In genomic region chr1:51515312-51515960, GRCh38 we compare ENCODE assay signal across 11 cellular contexts. TPM values are rescaled to one million over a fixed set of nuclear protein-coding genes. Genes with fewer than 3 reads are reported as not detected.
DNase-seq lines count a peak whose midpoint lies in the region; ATAC-seq, FAIRE-seq and TF ChIP-seq lines count a peak whose summit lies in the region.
"Had no signal": no experiment of that assay in that cellular context is flagged by ENCODE, and none has a peak within 500 bp of the region (broad histone marks: within the 10 kb centered on the region; RNA-seq: fewer than 3 reads in every experiment).

No MANE protein-coding gene starts in this region.

- peak overlapping the region; percentile 76 for H3K4me3 Mint-ChIP-seq in CD4-positive, alpha-beta T cell

- H3K9me3 Mint-ChIP-seq in CD4-positive, alpha-beta T cell, result no peaks in the 10 kb centered on the region

- intact Hi-C loops in CD4-positive, alpha-beta T cell (cut with DNase I, micrococcal nuclease), result loop anchor here (5.0 to 10.0 kb wide), 5 partner anchors 51 to 541 kb away; partner anchors contain the start of genes BTF3L4 (in 1 of the 2), CDKN2C (in 1 of the 2), OSBPL9 (in 1 of the 2) and RNF11 (in 1 of the 2)
- intact Hi-C loops in mammary epithelial cell (cut with micrococcal nuclease) (loop anchor here (5.0 kb wide), 1 partner anchor 52 kb away; no protein-coding TSS in a partner anchor), pancreas (cut with DNase I) (no loop called here)

- no peaks in the 10 kb centered on the region for H3K9me2 ChIP-seq in Karpas-422 (replicated peaks; ENCODE audit: insufficient read depth, low read length)

- no peak for ATAC-seq in CD4-positive, alpha-beta T cell (ENCODE audit: poor library complexity)
- ATAC-seq in pancreas (no peak), HG03097 (IDR thresholded peaks at IDR 0.05; ENCODE audit: low FRiP score, unreplicated experiment) (no peak)

- dilution Hi-C loops in mammary epithelial cell (cut with HindIII; ENCODE audit: low sequenced_read_pairs), result no loop called here

- no TSS peak for BruUV-seq in mammary epithelial cell (replicated peaks; lab: Mats Ljungman, UMichigan)

- no peak overlapping the region for H2AFZ ChIP-seq in Karpas-422 (ENCODE audit: low read length)
- no peak overlapping the region for H2AFZ ChIP-seq in mammary epithelial cell (ENCODE audit: low read depth, low read length)

- WGBS in mammary epithelial cell (ENCODE audit: low coverage, missing lambda C conversion rate), result 97% methylated on average over 5 of the region's 5 CpGs
- 63 to 74% methylated on average over 5 of the region's 5 CpGs for WGBS in pancreas, 2 donors

- DNase-seq in CD4-positive, alpha-beta T cell, result no peak
- DNase-seq in Karpas-422, result peak; percentile 73
- DNase-seq in mammary epithelial cell, result no peak
- DNase-seq in pancreas, result no peak
- DNase-seq in SIG-M5 (lab: John Stamatoyannopoulos, UW), result no peak
- no peak for DNase-seq in DMS79 (lab: John Stamatoyannopoulos, UW)
- DNase-seq in Ammon's horn (ENCODE audit: low spot score), result no peak
- DNase-seq: activated CD4-positive, alpha-beta T cell treated with anti-CD3 and anti-CD28 coated beads, Interleukin-2, amount 50 U/mL, for 1 hour had no signal

- FAIRE-seq in pancreas (lab: Jason Lieb, UNC), result peak; percentile 29

- H3K9me3 ChIP-seq in CD4-positive, alpha-beta T cell (ENCODE audit: control insufficient read depth, low read length), result no peaks in the 10 kb centered on the region
- H3K9me3 ChIP-seq in Karpas-422 (ENCODE audit: low read length) (no peaks in the 10 kb centered on the region), mammary epithelial cell (replicated peaks; ENCODE audit: insufficient read depth, low read length) (no peaks in the 10 kb centered on the region), pancreas (no peaks in the 10 kb centered on the region)

- in situ Hi-C loops in mammary epithelial cell (cut with MboI; ENCODE audit: low sequenced_read_pairs in 2 of 2), result no loop called here

- H3K9ac ChIP-seq in Karpas-422 (ENCODE audit: low read length) (peak overlapping the region; percentile 84), mammary epithelial cell (ENCODE audit: insufficient read depth, low read length) (no peak overlapping the region)
- H3K9ac ChIP-seq: KMS-11 had no signal

- no peaks in the 10 kb centered on the region for H3K27me3 ChIP-seq in CD4-positive, alpha-beta T cell (ENCODE audit: control insufficient read depth, insufficient read depth, low read length)
- H3K27me3 ChIP-seq in Karpas-422 (ENCODE audit: low read length) (no peaks in the 10 kb centered on the region), mammary epithelial cell (ENCODE audit: insufficient read depth, low read length) (no peaks in the 10 kb centered on the region), pancreas (no peaks in the 10 kb centered on the region)

- no peaks in the 10 kb centered on the region; the same call in 1 of the 2 replicates for H3K36me3 ChIP-seq in Karpas-422 (ENCODE audit: insufficient read depth, low read length)
- H3K36me3 ChIP-seq in mammary epithelial cell (ENCODE audit: insufficient read depth, low read length), result no peaks in the 10 kb centered on the region
- H3K36me3 ChIP-seq in pancreas, result no peaks in the 10 kb centered on the region

- H3K4me3 ChIP-seq in Karpas-422 (ENCODE audit: low read length) (peak overlapping the region; percentile 75), mammary epithelial cell (replicated peaks in 1 of 3; ENCODE audit: insufficient read depth in 1 of 3, low read depth in 2 of 3, low read length in 3 of 3) (no peak overlapping the region), pancreas (peak overlapping the region in 1 of 4 donors; percentile 13)
- H3K4me3 ChIP-seq: smooth muscle cell had no signal

- peak overlapping the region; percentile 95 for H3K4me2 ChIP-seq in Karpas-422 (ENCODE audit: low read depth, low read length, poor library complexity, severe bottlenecking)
- peak overlapping the region; percentile 86 for H3K4me2 ChIP-seq in mammary epithelial cell (ENCODE audit: insufficient read depth, low read depth, low read length)
- H3K4me2 ChIP-seq: KMS-11 had no signal

- H3K79me2 ChIP-seq in Karpas-422 (ENCODE audit: low read length) (peaks cover 92% of the 10 kb centered on the region), mammary epithelial cell (ENCODE audit: insufficient read depth, low read length) (peaks cover 81% of the 10 kb centered on the region)

- peaks cover 77% of the 10 kb centered on the region for H3K4me1 Mint-ChIP-seq in CD4-positive, alpha-beta T cell (ENCODE audit: low read depth)

- H3K27ac ChIP-seq in CD4-positive, alpha-beta T cell (ENCODE audit: low read depth, low read length), result no peak overlapping the region
- H3K27ac ChIP-seq in Karpas-422 (ENCODE audit: low read length) (peak overlapping the region; percentile 94), mammary epithelial cell (ENCODE audit: insufficient read depth, low read depth, low read length) (no peak overlapping the region), pancreas (peak overlapping the region in 1 of 4 donors; percentile 41)
- H3K27ac ChIP-seq: KMS-11 had no signal

- no peaks in the 10 kb centered on the region for H3K27me3 Mint-ChIP-seq in CD4-positive, alpha-beta T cell

- CTCF ChIA-PET in CD4-positive, alpha-beta T cell (lab: Charles Lee), result interaction anchor here (1.2 kb wide), 1 partner anchor 10 kb away, joined by 4 read pairs; no protein-coding TSS in a partner anchor
- CTCF ChIA-PET in mammary epithelial cell (lab: Charles Lee; ENCODE audit: low non-redundant PET), result no interaction called here

- H4K20me1 ChIP-seq in Karpas-422 (ENCODE audit: insufficient read depth, low read depth, low read length) (no peaks in the 10 kb centered on the region; the same call in 1 of the 2 replicates), mammary epithelial cell (ENCODE audit: insufficient read depth, low read length) (no peaks in the 10 kb centered on the region)

- POLR2A ChIA-PET in CD4-positive, alpha-beta T cell (lab: Charles Lee), result interaction anchor here (0.9 to 1.0 kb wide), 2 partner anchors 42 to 71 kb away, joined by 3 read pairs; no protein-coding TSS in a partner anchor

- H3K27ac Mint-ChIP-seq in CD4-positive, alpha-beta T cell, result peak overlapping the region; percentile 73

- peaks cover 72% of the 10 kb centered on the region for H3K4me1 ChIP-seq in Karpas-422 (ENCODE audit: low read length)
- H3K4me1 ChIP-seq in mammary epithelial cell (ENCODE audit: insufficient read depth, low read length), result peaks cover 10% of the 10 kb centered on the region
- peaks cover 7 to 40% (median 40%) of the 10 kb centered on the region in 3 donors for H3K4me1 ChIP-seq in pancreas

- TF ChIP-seq CTCF in CD4-positive, alpha-beta T cell (IDR thresholded peaks at IDR 0.05), result no peak
- no peak for TF ChIP-seq CTCF in mammary epithelial cell (conservative IDR thresholded peaks at IDR 0.05 in 1 of 2, IDR thresholded peaks at IDR 0.05 in 1 of 2; ENCODE audit: extremely low read depth in 1 of 2, insufficient read depth in 1 of 2, low read depth in 1 of 2, low read length in 2 of 2)
- no peak for TF ChIP-seq CTCF in pancreas (IDR thresholded peaks at IDR 0.05)

- peaks cover 8% of the 10 kb centered on the region for H3K36me3 Mint-ChIP-seq in CD4-positive, alpha-beta T cell (ENCODE audit: low read depth)

RNA-seq across cellular contexts. Expression of gene EPS15, which starts 3.6 kb away (rescaled TPM):
- 10 to 100 TPM; 44.5 to 47.9 TPM for total RNA-seq in CD4-positive, alpha-beta T cell
- 70.3 and 116 TPM in 2 replicates for total RNA-seq in Karpas-422 (2014; rRNA removed; shearing (Covaris generic); ENCODE audit: low replicate concordance)
- total RNA-seq in mammary epithelial cell (10 to 100 TPM; 48.0 to 52.3 TPM), pancreas (10 to 100 TPM; 23.4 to 42.0 (median 28.4) TPM)
- polyA plus RNA-seq in mammary epithelial cell (23.1 TPM), pancreas (10 to 100 TPM in 1 of 2 donors, 1 to 10 TPM in 1; 9.9 to 15.6 TPM)
- polyA minus RNA-seq in mammary epithelial cell, result 57.7 TPM

Comparison
In these comparisons a context has a peak if more than half of its experiments do, and no peak if none do; other contexts are left out.
1. intact Hi-C loops: an anchor here in CD4-positive, alpha-beta T cell (5.0 to 10.0 kb wide) and mammary epithelial cell (5.0 kb wide); none called in pancreas.